8 cellular contexts compared by ENCODE assay signal in the genomic region with DNA sequence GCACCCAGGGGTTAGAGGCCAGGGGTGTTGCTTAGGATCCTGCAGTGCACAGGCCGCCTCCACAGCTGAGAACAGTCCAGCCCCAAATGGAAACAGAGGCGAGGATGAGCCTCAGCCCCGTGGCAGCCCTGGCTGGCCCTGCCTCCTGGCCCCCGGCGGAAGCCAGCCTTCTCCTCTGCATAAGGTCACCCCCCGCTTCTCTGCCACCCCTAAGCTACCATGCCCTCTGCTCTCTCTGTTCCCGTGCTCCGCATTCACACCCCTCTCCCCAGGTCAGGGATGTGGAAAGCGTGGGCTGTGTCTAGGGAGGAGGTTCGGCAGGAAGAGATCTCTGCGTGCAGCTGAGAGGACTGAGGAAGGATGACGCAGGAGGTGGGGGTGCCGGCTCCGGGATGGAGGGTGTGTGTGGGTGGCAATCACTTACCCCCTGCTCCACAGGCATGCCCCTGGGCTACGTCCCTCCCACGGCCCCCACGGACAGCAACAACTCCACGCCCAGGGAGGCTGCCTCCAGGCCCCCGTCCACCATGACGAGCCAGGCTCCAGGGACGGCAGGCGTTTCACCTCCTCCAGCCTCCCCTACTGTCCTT. TPM values are rescaled to one million over a fixed set of nuclear protein-coding genes. Genes with fewer than 3 reads are reported as not detected.
DNase-seq lines count a peak whose midpoint lies in the region; ATAC-seq and TF ChIP-seq lines count a peak whose summit lies in the region.
"Had no signal": no experiment of that assay in that cellular context is flagged by ENCODE, and none has a peak within 500 bp of the region (broad histone marks: within the 10 kb centered on the region; RNA-seq: fewer than 3 reads in every experiment).

No MANE protein-coding gene starts in this region.

- H3K18ac ChIP-seq in H9 (ENCODE audit: insufficient read length, low read depth, low read length): no peak overlapping the region

- H3K79me1 ChIP-seq in H9 (ENCODE audit: insufficient read depth, low read depth, low read length, poor library complexity, severe bottlenecking): no peaks in the 10 kb centered on the region

- H3K14ac ChIP-seq in H9 (ENCODE audit: insufficient read depth, low read length): no peak overlapping the region; the same call in 1 of the 2 replicates

- no peak for DNase-seq in H9
- no peak for DNase-seq in effector memory CD8-positive, alpha-beta T cell
- DNase-seq in gastrocnemius medialis: no peak
- no peak for DNase-seq in T-helper 2 cell treated with Interferon-gamma antibody and Interleukin-4, amounts not matched to agents 5 μg/mL and 100 μg/mL, for 36 hours (ENCODE audit: low spot score)
- DNase-seq in islet precursor cell: no peak

- H3K56ac ChIP-seq in H9 (ENCODE audit: insufficient read length, low read depth, low read length): no peak overlapping the region

- H3K4me3 ChIP-seq in gastrocnemius medialis: peak overlapping the region; percentile 21 to 41 (median 31)
- H3K4me3 ChIP-seq: cardiac muscle cell, SJSA1 had no signal

- H3K27me3 Mint-ChIP-seq in H9 (ENCODE audit: low read depth): peaks cover 22% of the 10 kb centered on the region
- H3K27me3 Mint-ChIP-seq in effector memory CD8-positive, alpha-beta T cell: peaks cover 6 to 25% of the 10 kb centered on the region in 2 donors
- H3K27me3 Mint-ChIP-seq in T-helper 2 cell treated with Interferon-gamma antibody and Interleukin-4, amounts not matched to agents 5 μg/mL and 100 μg/mL, for 36 hours (ENCODE audit: low read depth): peaks cover 2% of the 10 kb centered on the region

- TF ChIP-seq CTCF in H9 (conservative IDR thresholded peaks at IDR 0.05) (no peak), gastrocnemius medialis (IDR thresholded peaks at IDR 0.05 in 4 of 5, conservative IDR thresholded peaks at IDR 0.05 in 1 of 5) (no peak)

- H3K9me3 ChIP-seq in H9 (ENCODE audit: control insufficient read depth, low read depth, low read length): no peaks in the 10 kb centered on the region
- no peaks in the 10 kb centered on the region for H3K9me3 ChIP-seq in gastrocnemius medialis
- H3K9me3 ChIP-seq: SJSA1 had no signal

- H3K27me3 ChIP-seq in H9 (ENCODE audit: insufficient read depth, low read length) (no peaks in the 10 kb centered on the region), gastrocnemius medialis (peaks cover 0 to 2% (median 0%) of the 10 kb centered on the region in 3 donors)
- H3K27me3 ChIP-seq: cardiac muscle cell had no signal

- no peaks in the 10 kb centered on the region for H3K4me1 ChIP-seq in H9 (ENCODE audit: insufficient read depth, low read length)
- no peaks in the 10 kb centered on the region for H3K4me1 ChIP-seq in gastrocnemius medialis
- H3K4me1 ChIP-seq: SJSA1 had no signal

- H3K4me2 ChIP-seq in H9 (ENCODE audit: insufficient read depth, insufficient read length, low read length): no peak overlapping the region

- intact Hi-C loops in gastrocnemius medialis (cut with DNase I; ENCODE audit: low total_unique reads): no loop called here

- H3K4me3 Mint-ChIP-seq in H9: no peak overlapping the region
- peak overlapping the region; percentile 44 to 68 for H3K4me3 Mint-ChIP-seq in effector memory CD8-positive, alpha-beta T cell
- H3K4me3 Mint-ChIP-seq in T-helper 2 cell treated with Interferon-gamma antibody and Interleukin-4, amounts not matched to agents 5 μg/mL and 100 μg/mL, for 36 hours: no peak overlapping the region

- H3K36me3 ChIP-seq in gastrocnemius medialis: no peaks in the 10 kb centered on the region
- H3K36me3 ChIP-seq: cardiac muscle cell, SJSA1 had no signal

- TF ChIP-seq POLR2A in gastrocnemius medialis (IDR thresholded peaks at IDR 0.05): peak in 1 of 2 donors; percentile 11

- H4K8ac ChIP-seq in H9 (replicated peaks; ENCODE audit: insufficient read length, low read depth, low read length): no peak overlapping the region

- in situ Hi-C loops in gastrocnemius medialis (cut with MboI; ENCODE audit: low sequenced_read_pairs in 4 of 4): no loop called here

- no peak overlapping the region for H2AFZ ChIP-seq in H9 (ENCODE audit: low read length)

- no peak overlapping the region for H4K5ac ChIP-seq in H9 (ENCODE audit: insufficient read length, low read depth, low read length)

- no peak overlapping the region for H2BK20ac ChIP-seq in H9 (ENCODE audit: low read depth, low read length, poor library complexity, severe bottlenecking)

- H4K91ac ChIP-seq in H9 (ENCODE audit: insufficient read length, low read depth, low read length): no peak overlapping the region

- no peaks in the 10 kb centered on the region for H3K79me2 ChIP-seq in H9 (ENCODE audit: insufficient read depth, low read length)

- H2BK120ac ChIP-seq in H9 (ENCODE audit: low read depth, low read length, poor library complexity, severe bottlenecking): no peak overlapping the region

- H3K9ac ChIP-seq in H9 (ENCODE audit: extremely low read depth, insufficient read length, low read length): no peak overlapping the region

- H3K23ac ChIP-seq in H9 (ENCODE audit: insufficient read length, low read depth, low read length): no peak overlapping the region

- ATAC-seq in effector memory CD8-positive, alpha-beta T cell (replicated peaks): peak; percentile 27
- ATAC-seq in gastrocnemius medialis: peak; percentile 57 to 75
- no peak for ATAC-seq in GM21737 (IDR thresholded peaks at IDR 0.05; ENCODE audit: unreplicated experiment)

- H3T11ph ChIP-seq in H9 (ENCODE audit: low read length): no peak overlapping the region

- whole genome bisulfite sequencing in H9 (ENCODE audit: extremely low coverage, insufficient read length, low lambda C conversion rate): no CpG with 5 or more reads among the region's 22 CpGs

- no peak overlapping the region for H2AK5ac ChIP-seq in H9 (ENCODE audit: insufficient read length, low read length)

- no peaks in the 10 kb centered on the region for H4K20me1 ChIP-seq in H9 (ENCODE audit: control insufficient read depth, insufficient read depth, insufficient read length)

- no peak overlapping the region for H2BK15ac ChIP-seq in H9 (ENCODE audit: low read depth, low read length)

- no peak overlapping the region for H3K4ac ChIP-seq in H9 (ENCODE audit: low read depth, low read length)

- no peak overlapping the region for H2BK12ac ChIP-seq in H9 (ENCODE audit: insufficient read length, low read depth, low read length)

- H2BK5ac ChIP-seq in H9 (ENCODE audit: insufficient read length, low read length): no peak overlapping the region

- peaks cover 21 to 31% of the 10 kb centered on the region in 2 experiments for H3K4me1 Mint-ChIP-seq in H9
- peaks cover 0 to 1% of the 10 kb centered on the region in 2 donors for H3K4me1 Mint-ChIP-seq in effector memory CD8-positive, alpha-beta T cell (ENCODE audit: low read depth in 2 of 2)
- H3K4me1 Mint-ChIP-seq in T-helper 2 cell treated with Interferon-gamma antibody and Interleukin-4, amounts not matched to agents 5 μg/mL and 100 μg/mL, for 36 hours (ENCODE audit: low read depth): no peaks in the 10 kb centered on the region

- no peaks in the 10 kb centered on the region for H3K23me2 ChIP-seq in H9 (ENCODE audit: insufficient read length, low read depth, low read length, poor library complexity, severe bottlenecking)

- H3K27ac ChIP-seq in H9 (ENCODE audit: insufficient read length, low read depth, low read length) (no peak overlapping the region), gastrocnemius medialis (peak overlapping the region; percentile 70 to 78 (median 70))
- H3K27ac ChIP-seq: cardiac muscle cell, SJSA1 had no signal

- no peaks in the 10 kb centered on the region for H3K9me3 Mint-ChIP-seq in H9
- no peaks in the 10 kb centered on the region for H3K9me3 Mint-ChIP-seq in effector memory CD8-positive, alpha-beta T cell
- H3K9me3 Mint-ChIP-seq in T-helper 2 cell treated with Interferon-gamma antibody and Interleukin-4, amounts not matched to agents 5 μg/mL and 100 μg/mL, for 36 hours: no peaks in the 10 kb centered on the region

- H3K27ac Mint-ChIP-seq in H9: peak overlapping the region in 2 of 3 experiments; percentile 6 to 86; a peak in 3 of 7 replicates
- no peak overlapping the region for H3K27ac Mint-ChIP-seq in effector memory CD8-positive, alpha-beta T cell
- H3K27ac Mint-ChIP-seq in T-helper 2 cell treated with Interferon-gamma antibody and Interleukin-4, amounts not matched to agents 5 μg/mL and 100 μg/mL, for 36 hours: no peak overlapping the region

- H3K36me3 Mint-ChIP-seq in H9 (ENCODE audit: insufficient read depth in 1 of 3, low read depth in 3 of 3): no peaks in the 10 kb centered on the region; a peak in 1 of 7 replicates
- H3K36me3 Mint-ChIP-seq in effector memory CD8-positive, alpha-beta T cell (ENCODE audit: insufficient read depth): no peaks in the 10 kb centered on the region
- H3K36me3 Mint-ChIP-seq in T-helper 2 cell treated with Interferon-gamma antibody and Interleukin-4, amounts not matched to agents 5 μg/mL and 100 μg/mL, for 36 hours (ENCODE audit: low read depth): no peaks in the 10 kb centered on the region

RNA-seq across cellular contexts. Expression of gene SSC5D, which starts 6.0 kb away (rescaled TPM):
- total RNA-seq in H9 (2021) (2.5 and 3.2 TPM in 2 replicates), gastrocnemius medialis (1 to 10 TPM in 2 of 4 donors, under 1 TPM in 2; 0.53 to 2.2 (median 1.1) TPM)
- total RNA-seq: SJSA1 had no signal

RNA-seq across cellular contexts. Expression of gene NAT14, which starts 9.3 kb away (rescaled TPM):
- total RNA-seq in H9 (2021): 48.7 and 51.2 TPM in 2 replicates
- 1 to 10 TPM in 2 of 4 donors, under 1 TPM in 2; 0.40 to 2.5 (median 1.1) TPM for total RNA-seq in gastrocnemius medialis

RNA-seq across cellular contexts. Expression of gene ZNF628, which starts 17.9 kb away (rescaled TPM):
- total RNA-seq in H9 (2021) (16.5 and 16.6 TPM in 2 replicates), gastrocnemius medialis (10 to 100 TPM in 3 of 4 donors, 1 to 10 TPM in 1; 7.4 to 22.3 (median 14.1) TPM)

RNA-seq across cellular contexts. Expression of gene C19orf85, which starts 29.7 kb away (rescaled TPM):
- 1.2 and 2.1 TPM in 2 replicates for total RNA-seq in H9 (2021)
- total RNA-seq in gastrocnemius medialis: not detected
- total RNA-seq: cardiac muscle cell, SJSA1 had no signal

RNA-seq across cellular contexts. Expression of gene ISOC2, which starts 32.8 kb away (rescaled TPM):
- total RNA-seq in H9 (2021): 68.2 and 72.2 TPM in 2 replicates
- 100 to 1,000 TPM in 1 of 4 donors, 10 to 100 TPM in 3; 59.7 to 101 (median 88.7) TPM for total RNA-seq in gastrocnemius medialis

Comparison
In these comparisons a context has a peak if more than half of its experiments do, and no peak if none do; other contexts are left out.
1. H3K27ac Mint-ChIP-seq: peak in H9 (2 of 3); none in effector memory CD8-positive, alpha-beta T cell (0 of 2) and T-helper 2 cell treated with Interferon-gamma antibody and Interleukin-4, amounts not matched to agents 5 μg/mL and 100 μg/mL, for 36 hours (single experiment).
2. H3K4me3 Mint-ChIP-seq: peak in effector memory CD8-positive, alpha-beta T cell (2 of 2); none in H9 (0 of 2) and T-helper 2 cell treated with Interferon-gamma antibody and Interleukin-4, amounts not matched to agents 5 μg/mL and 100 μg/mL, for 36 hours (single experiment).
3. RNA of gene NAT14, which starts 9.3 kb away (total RNA-seq): 48.7 to 51.2 TPM in H9; 0.40 to 2.5 TPM in gastrocnemius medialis; every median in the first group is over 10 times any median in the second.